8 cellular contexts compared by ENCODE assay signal in the genomic region with DNA sequence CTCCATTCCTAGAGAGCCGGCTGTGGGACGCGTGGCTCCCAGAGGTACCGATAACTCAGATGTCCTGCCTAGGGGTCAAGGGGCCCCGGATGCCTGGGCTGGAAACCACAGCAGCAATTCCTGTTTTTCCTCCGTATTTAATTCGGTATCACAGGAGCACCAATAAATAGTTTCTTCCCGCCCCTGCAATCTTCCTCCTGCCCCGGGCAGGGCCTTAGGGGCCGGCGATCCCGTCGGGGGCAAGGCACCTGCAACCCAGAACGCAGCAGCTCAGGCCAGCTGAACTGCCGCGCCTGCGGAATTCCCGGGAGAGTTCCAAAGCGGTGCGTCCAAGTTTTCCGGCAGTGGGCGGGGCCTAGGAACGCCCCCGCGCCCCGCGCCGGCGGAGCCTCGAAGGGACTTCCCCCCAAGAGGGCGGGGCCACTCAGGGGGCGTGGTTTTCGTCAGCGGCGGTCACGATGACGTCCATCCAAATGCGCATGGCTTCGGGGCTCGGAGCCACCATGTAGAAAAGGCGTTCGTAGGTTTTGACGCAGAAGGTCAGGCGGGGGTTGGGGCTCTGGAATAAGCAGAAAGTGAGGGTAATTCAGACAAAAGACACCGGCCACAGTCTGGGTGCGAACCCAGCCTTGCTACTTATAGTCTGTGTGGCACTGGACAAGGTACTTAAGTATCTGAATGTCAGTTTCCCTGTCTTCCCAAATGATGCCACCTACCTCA. TPM values are rescaled to one million over a fixed set of nuclear protein-coding genes. Genes with fewer than 3 reads are reported as not detected.
DNase-seq lines count a peak whose midpoint lies in the region; ATAC-seq and TF ChIP-seq lines count a peak whose summit lies in the region.

No MANE protein-coding gene starts in this region.

- H3K9me2 ChIP-seq in Karpas-422 (replicated peaks; ENCODE audit: insufficient read depth, low read length), result no peaks in the 10 kb centered on the region

- no peak overlapping the region for H2AFZ ChIP-seq in Karpas-422 (ENCODE audit: low read length)

- no peaks in the 10 kb centered on the region for H3K9me3 Mint-ChIP-seq in activated naive CD8-positive, alpha-beta T cell treated with anti-CD3 and anti-CD28 coated beads, Interleukin-2, amount 50 U/mL, for 24 hours
- H3K9me3 Mint-ChIP-seq in osteocyte (ENCODE audit: unreplicated experiment), result no peaks in the 10 kb centered on the region

- in situ Hi-C loops in ACHN (cut with HindIII; ENCODE audit: low pct_ligation_motif_present, low pct_unique_long_range_greater_than_20kb, low sequenced_read_pairs), result no loop called here

- H3K4me2 ChIP-seq in Karpas-422 (ENCODE audit: low read depth, low read length, poor library complexity, severe bottlenecking), result no peak overlapping the region

- no peaks in the 10 kb centered on the region for H3K36me3 ChIP-seq in Karpas-422 (ENCODE audit: insufficient read depth, low read length)
- H3K36me3 ChIP-seq in suprapubic skin, result peaks cover 13% of the 10 kb centered on the region

- peak; percentile 39 for TF ChIP-seq POLR2A in GM19099 (IDR thresholded peaks at IDR 0.05; ENCODE audit: extremely low read depth, insufficient read length, low read depth)
- TF ChIP-seq POLR2A in suprapubic skin (IDR thresholded peaks at IDR 0.05), result peak in 1 of 2 donors; percentile 31

- peak overlapping the region; percentile 48 for H3K4me3 Mint-ChIP-seq in activated naive CD8-positive, alpha-beta T cell treated with anti-CD3 and anti-CD28 coated beads, Interleukin-2, amount 50 U/mL, for 24 hours
- peak overlapping the region; percentile 81 for H3K4me3 Mint-ChIP-seq in osteocyte (ENCODE audit: unreplicated experiment)

- no peak overlapping the region for H3K4me3 ChIP-seq in Karpas-422 (ENCODE audit: low read length)
- peak overlapping the region; percentile 50 for H3K4me3 ChIP-seq in suprapubic skin

- ATAC-seq in activated naive CD8-positive, alpha-beta T cell treated with anti-CD3 and anti-CD28 coated beads, Interleukin-2, amount 50 U/mL, for 24 hours, result peak; percentile 62
- peak; percentile 96 for ATAC-seq in Right ventricle myocardium inferior

- H3K9ac ChIP-seq in Karpas-422 (ENCODE audit: low read length), result no peak overlapping the region

- no peaks in the 10 kb centered on the region for H3K27me3 ChIP-seq in Karpas-422 (ENCODE audit: low read length)
- H3K27me3 ChIP-seq in suprapubic skin, result no peaks in the 10 kb centered on the region

- no peaks in the 10 kb centered on the region for H3K9me3 ChIP-seq in Karpas-422 (ENCODE audit: low read length)
- no peaks in the 10 kb centered on the region for H3K9me3 ChIP-seq in suprapubic skin

- H3K27ac ChIP-seq in Karpas-422 (ENCODE audit: low read length) (no peak overlapping the region), suprapubic skin (peak overlapping the region; percentile 83)

- TF ChIP-seq EP300 in suprapubic skin (IDR thresholded peaks at IDR 0.05), result peak; percentile 80

- TF ChIP-seq CTCF in osteocyte (IDR thresholded peaks at IDR 0.05), result no peak
- TF ChIP-seq CTCF in suprapubic skin (IDR thresholded peaks at IDR 0.05), result no peak

- H3K79me2 ChIP-seq in Karpas-422 (ENCODE audit: low read length), result no peaks in the 10 kb centered on the region

- H3K4me1 Mint-ChIP-seq in activated naive CD8-positive, alpha-beta T cell treated with anti-CD3 and anti-CD28 coated beads, Interleukin-2, amount 50 U/mL, for 24 hours, result peaks cover 38% of the 10 kb centered on the region
- peaks cover 13% of the 10 kb centered on the region for H3K4me1 Mint-ChIP-seq in osteocyte (ENCODE audit: unreplicated experiment)

- peaks cover 8% of the 10 kb centered on the region for H3K36me3 Mint-ChIP-seq in activated naive CD8-positive, alpha-beta T cell treated with anti-CD3 and anti-CD28 coated beads, Interleukin-2, amount 50 U/mL, for 24 hours (ENCODE audit: low read depth)
- no peaks in the 10 kb centered on the region for H3K36me3 Mint-ChIP-seq in osteocyte (ENCODE audit: unreplicated experiment)

- intact Hi-C loops in Right ventricle myocardium inferior (cut with DNase I), result loop anchor here (2.0 kb wide), 1 partner anchor 22 kb away; no protein-coding TSS in a partner anchor

- H3K4me1 ChIP-seq in Karpas-422 (ENCODE audit: low read length) (no peaks in the 10 kb centered on the region), suprapubic skin (peaks cover 22% of the 10 kb centered on the region)

- H4K20me1 ChIP-seq in Karpas-422 (ENCODE audit: insufficient read depth, low read depth, low read length), result no peaks in the 10 kb centered on the region

- DNase-seq in ACHN, result peak; percentile 91
- DNase-seq in Karpas-422, result peak; percentile 48
- DNase-seq in SW480 (ENCODE audit: low spot score), result peak; percentile 92
- DNase-seq in activated naive CD8-positive, alpha-beta T cell treated with anti-CD3 and anti-CD28 coated beads, Interleukin-2, amount 50 U/mL, for 24 hours, result peak; percentile 97
- peak; percentile 95 for DNase-seq in Right ventricle myocardium inferior (ENCODE audit: missing footprints)
- DNase-seq in osteocyte (ENCODE audit: extremely low spot score, unreplicated experiment), result peak; percentile 96
- DNase-seq in suprapubic skin (ENCODE audit: low spot score in 2 of 2), result peak; percentile 97 to 98

- H3K27me3 Mint-ChIP-seq in activated naive CD8-positive, alpha-beta T cell treated with anti-CD3 and anti-CD28 coated beads, Interleukin-2, amount 50 U/mL, for 24 hours, result no peaks in the 10 kb centered on the region
- no peaks in the 10 kb centered on the region for H3K27me3 Mint-ChIP-seq in osteocyte (ENCODE audit: unreplicated experiment)

- 7% methylated on average over 13 of the region's 46 CpGs for whole genome bisulfite sequencing in suprapubic skin

- H3K27ac Mint-ChIP-seq in activated naive CD8-positive, alpha-beta T cell treated with anti-CD3 and anti-CD28 coated beads, Interleukin-2, amount 50 U/mL, for 24 hours, result peak overlapping the region; percentile 79
- peak overlapping the region; percentile 92 for H3K27ac Mint-ChIP-seq in osteocyte (ENCODE audit: unreplicated experiment)

RNA-seq across cellular contexts. Expression of a gene that starts 9.7 kb away (rescaled TPM):
- not detected in 2 replicates for total RNA-seq in Karpas-422 (2014; rRNA removed; shearing (Covaris generic); ENCODE audit: low replicate concordance)
- total RNA-seq in Right ventricle myocardium inferior (0.19 TPM), osteocyte (0.27 TPM in 1 of 2 replicates, not detected in the other), suprapubic skin (100 to 1,000 TPM; 185 to 612 (median 483) TPM)

RNA-seq across cellular contexts. Expression of a gene that starts 29.4 kb away (rescaled TPM):
- total RNA-seq in Karpas-422 (2014; rRNA removed; shearing (Covaris generic); ENCODE audit: low replicate concordance), result 5.6 and 9.9 TPM in 2 replicates
- total RNA-seq in Right ventricle myocardium inferior (5.7 TPM), osteocyte (6.7 and 8.5 TPM in 2 replicates), suprapubic skin (100 to 1,000 TPM in 1 of 4 donors, 10 to 100 TPM in 3; 63.2 to 110 (median 72.2) TPM)

RNA-seq across cellular contexts. Expression of a gene that starts 51.9 kb away (rescaled TPM):
- 6.7 and 13.6 TPM in 2 replicates for total RNA-seq in Karpas-422 (2014; rRNA removed; shearing (Covaris generic); ENCODE audit: low replicate concordance)
- total RNA-seq in Right ventricle myocardium inferior, result 15.2 TPM
- total RNA-seq in osteocyte, result 41.8 and 42.3 TPM in 2 replicates
- 10 to 100 TPM; 44.3 to 76.0 (median 57.8) TPM for total RNA-seq in suprapubic skin

RNA-seq across cellular contexts. Expression of a gene that starts 57.8 kb away (rescaled TPM):
- total RNA-seq in Karpas-422 (2014; rRNA removed; shearing (Covaris generic); ENCODE audit: low replicate concordance), result 0.34 TPM in 1 of 2 replicates, not detected in the other
- total RNA-seq in Right ventricle myocardium inferior (1.8 TPM), osteocyte (6.5 and 6.9 TPM in 2 replicates), suprapubic skin (1 to 10 TPM in 2 of 4 donors, under 1 TPM in 2; 0.52 to 2.4 (median 0.92) TPM)

Comparison
In these comparisons a context has a peak if more than half of its experiments do, and no peak if none do; other contexts are left out.
1. RNA of a gene that starts 9.7 kb away (total RNA-seq): 185 to 612 TPM in suprapubic skin; 0.27 TPM in osteocyte, 0.19 TPM in Right ventricle myocardium inferior (single experiment) and not detected in Karpas-422; every median in the first group is over 100 times any median in the second.
2. Peak in every context shown above with its lines, with median percentiles within 50 percentile points of each other: DNase-seq.